In the genomic region with DNA sequence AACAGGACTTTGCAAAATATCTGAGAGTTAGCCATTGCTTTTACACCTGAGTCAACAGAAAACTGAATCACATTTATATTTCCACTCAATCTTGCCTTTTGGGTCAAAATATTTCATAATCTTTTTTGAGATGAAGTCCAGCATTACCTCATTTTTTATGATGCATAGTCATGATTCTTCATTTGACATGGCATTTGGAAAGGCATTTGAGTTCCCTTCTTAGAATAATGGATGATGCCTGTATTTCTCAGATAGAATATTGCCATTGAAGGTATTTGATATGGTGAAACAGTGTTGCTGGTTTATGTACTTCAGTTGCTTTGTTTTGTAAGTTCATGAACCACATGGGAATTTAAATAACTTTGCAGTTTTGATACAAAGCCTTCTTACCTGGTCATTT, we compare ENCODE assay signal across 24 cellular contexts.
DNase-seq lines count a peak whose midpoint lies in the region; ATAC-seq and TF ChIP-seq lines count a peak whose summit lies in the region.
"Had no signal": no experiment of that assay in that cellular context is flagged by ENCODE, and none has a peak within 500 bp of the region (broad histone marks: within the 10 kb centered on the region; RNA-seq: fewer than 3 reads in every experiment).

No MANE protein-coding gene starts in this region.

- H3K36me3 ChIP-seq in SK-N-SH (replicated peaks in 1 of 2; ENCODE audit: control insufficient read depth in 1 of 2, insufficient read depth in 2 of 2, low read length in 1 of 2) = peaks cover 0 to 6% of the 10 kb centered on the region in 2 experiments
- no peaks in the 10 kb centered on the region for H3K36me3 ChIP-seq in aorta (ENCODE audit: control insufficient read depth in 1 of 2, insufficient read depth in 2 of 2, low read length in 1 of 2)

- TF ChIP-seq CTCF in SK-N-SH (IDR thresholded peaks at IDR 0.05) (no peak), GM20000 (IDR thresholded peaks at IDR 0.05; ENCODE audit: extremely low read depth, missing control alignments) (no peak)

- H4K20me1 ChIP-seq in SK-N-SH (ENCODE audit: insufficient read depth) = no peaks in the 10 kb centered on the region

- DNase-seq in SK-N-SH (no peak), amniotic epithelial cell (ENCODE audit: low read depth) (peak; percentile 40), fibroblast of peridontal ligament (ENCODE audit: extremely low read depth) (peak; percentile 21), GM20000 (ENCODE audit: low spot score) (no peak), aorta (no peak)
- no peak for DNase-seq in activated naive CD4-positive, alpha-beta T cell treated with Interleukin-2 at 50 U/mL for 16 hours
- no peak for DNase-seq in effector CD4-positive, alpha-beta T cell
- DNase-seq: ACHN; C1 segment of cervical spinal cord; Calu3; CD8-positive, alpha-beta memory T cell; DMS153; IMR-90; NCI-H1694 treated with DMSO at 0.1 percent for 48 hours; NCI-H2081 treated with DMSO at 0.1 percent for 48 hours; NCI-H2171 treated with DMSO at 0.1 percent for 48 hours; NCI-H446; NCI-H526; OCI-M1; SHP77 had no signal

- H3K4me1 ChIP-seq in SK-N-SH (ENCODE audit: control insufficient read depth in 1 of 2, insufficient read depth in 2 of 2, low read depth in 1 of 2, low read length in 1 of 2) (no peaks in the 10 kb centered on the region), aorta (ENCODE audit: control insufficient read depth in 1 of 2, insufficient read depth in 2 of 2, low read length in 2 of 2) (no peaks in the 10 kb centered on the region)

- POLR2A ChIA-PET in SK-N-SH (lab: Yijun Ruan, JAX) = no interaction called here

- TF ChIP-seq RAD21 in SK-N-SH (IDR thresholded peaks at IDR 0.05; ENCODE audit: low read length) = no peak

- CTCF ChIA-PET in SK-N-SH (lab: Yijun Ruan, JAX) = no interaction called here

- H3K79me2 ChIP-seq in SK-N-SH (ENCODE audit: insufficient read depth) = no peaks in the 10 kb centered on the region

- peaks cover 9% of the 10 kb centered on the region for H3F3A ChIP-seq in SK-N-SH (replicated peaks; ENCODE audit: insufficient read depth)

- H3K9me3 ChIP-seq in SK-N-SH (no peaks in the 10 kb centered on the region), aorta (ENCODE audit: control insufficient read depth, low read length) (no peaks in the 10 kb centered on the region)

- no peak overlapping the region for H2AFZ ChIP-seq in SK-N-SH (ENCODE audit: low read depth)

- H3K27ac ChIP-seq in SK-N-SH (ENCODE audit: low read depth in 2 of 2, low read length in 1 of 2) (no peak overlapping the region), aorta (ENCODE audit: low read depth in 1 of 2, low read length in 2 of 2) (no peak overlapping the region)
- H3K27ac ChIP-seq: 22Rv1, KMS-11, SK-N-MC had no signal

- TF ChIP-seq EP300 in SK-N-SH (IDR thresholded peaks at IDR 0.05; ENCODE audit: borderline replicate concordance in 1 of 2, low read depth in 1 of 2, low read length in 1 of 2) = no peak

- H3K27me3 ChIP-seq in SK-N-SH (ENCODE audit: insufficient read depth) (no peaks in the 10 kb centered on the region), aorta (ENCODE audit: control insufficient read depth in 1 of 2, insufficient read depth in 2 of 2, low read length in 1 of 2) (no peaks in the 10 kb centered on the region)

- intact Hi-C loops in aorta (cut with DNase I) = no loop called here

- 0 out of 2 replicates have a peak, but pooled peaks cover 3% of the 10 kb centered on the region for H3K9me2 ChIP-seq in SK-N-SH

- ATAC-seq in SK-N-SH treated with all-trans-retinoic acid at 6 μM for 48 hours (no peak), aorta (ENCODE audit: low FRiP score) (no peak)

- no peak overlapping the region for H3K4me2 ChIP-seq in SK-N-SH
- H3K4me2 ChIP-seq: KMS-11 had no signal

- no peak overlapping the region for H3K4me3 ChIP-seq in SK-N-SH (ENCODE audit: low read depth in 2 of 2, low read length in 1 of 2)
- H3K4me3 ChIP-seq in aorta (ENCODE audit: low read length in 2 of 2) = no peak overlapping the region
- H3K4me3 ChIP-seq: SK-N-MC had no signal

- no peak overlapping the region for H3K9ac ChIP-seq in SK-N-SH
- H3K9ac ChIP-seq: KMS-11 had no signal

TF ChIP-seq in SK-N-SH treated with all-trans-retinoic acid at 6 μM for 48 hours, 23 proteins besides CTCF, POLR2A, EP300 and RAD21:
- TF ChIP-seq TOX (CRISPR knock-in tag; IDR thresholded peaks at IDR 0.05; ENCODE audit: borderline replicate concordance) (no peak), ISL1 (CRISPR knock-in tag; IDR thresholded peaks at IDR 0.05) (peak; percentile 56; the same call in 1 of the 2 replicates)

TF ChIP-seq in SK-N-SH, 30 proteins besides CTCF, POLR2A, EP300 and RAD21 (continues in another document):
- TF ChIP-seq SIN3A (IDR thresholded peaks at IDR 0.05; ENCODE audit: borderline replicate concordance, low read depth, low read length) (no peak), MXI1 (IDR thresholded peaks at IDR 0.05; ENCODE audit: low read depth, low read length) (no peak), POLR2AphosphoS5 (IDR thresholded peaks at IDR 0.05; ENCODE audit: low read depth, low read length) (no peak), FOSL2 (IDR thresholded peaks at IDR 0.05; ENCODE audit: borderline replicate concordance, low read depth) (no peak), RFX5 (IDR thresholded peaks at IDR 0.05; ENCODE audit: low read length) (no peak), RCOR1 (IDR thresholded peaks at IDR 0.05; ENCODE audit: low read length) (no peak), RXRA (IDR thresholded peaks at IDR 0.05; ENCODE audit: borderline replicate concordance, low read depth) (no peak), TAF1 (IDR thresholded peaks at IDR 0.05; ENCODE audit: borderline replicate concordance, low read depth, low read length) (no peak), ELF1 (IDR thresholded peaks at IDR 0.05) (no peak)
- TF ChIP-seq, protein P1, sequence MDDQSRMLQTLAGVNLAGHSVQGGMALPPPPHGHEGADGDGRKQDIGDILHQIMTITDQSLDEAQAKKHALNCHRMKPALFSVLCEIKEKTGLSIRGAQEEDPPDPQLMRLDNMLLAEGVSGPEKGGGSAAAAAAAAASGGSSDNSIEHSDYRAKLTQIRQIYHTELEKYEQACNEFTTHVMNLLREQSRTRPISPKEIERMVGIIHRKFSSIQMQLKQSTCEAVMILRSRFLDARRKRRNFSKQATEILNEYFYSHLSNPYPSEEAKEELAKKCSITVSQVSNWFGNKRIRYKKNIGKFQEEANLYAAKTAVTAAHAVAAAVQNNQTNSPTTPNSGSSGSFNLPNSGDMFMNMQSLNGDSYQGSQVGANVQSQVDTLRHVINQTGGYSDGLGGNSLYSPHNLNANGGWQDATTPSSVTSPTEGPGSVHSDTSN (IDR thresholded peaks at IDR 0.05) = no peak
- TF ChIP-seq, protein P2, sequence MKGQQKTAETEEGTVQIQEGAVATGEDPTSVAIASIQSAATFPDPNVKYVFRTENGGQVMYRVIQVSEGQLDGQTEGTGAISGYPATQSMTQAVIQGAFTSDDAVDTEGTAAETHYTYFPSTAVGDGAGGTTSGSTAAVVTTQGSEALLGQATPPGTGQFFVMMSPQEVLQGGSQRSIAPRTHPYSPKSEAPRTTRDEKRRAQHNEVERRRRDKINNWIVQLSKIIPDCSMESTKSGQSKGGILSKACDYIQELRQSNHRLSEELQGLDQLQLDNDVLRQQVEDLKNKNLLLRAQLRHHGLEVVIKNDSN (IDR thresholded peaks at IDR 0.05; ENCODE audit: borderline replicate concordance, low read depth) = no peak
- TF ChIP-seq, protein P3, sequence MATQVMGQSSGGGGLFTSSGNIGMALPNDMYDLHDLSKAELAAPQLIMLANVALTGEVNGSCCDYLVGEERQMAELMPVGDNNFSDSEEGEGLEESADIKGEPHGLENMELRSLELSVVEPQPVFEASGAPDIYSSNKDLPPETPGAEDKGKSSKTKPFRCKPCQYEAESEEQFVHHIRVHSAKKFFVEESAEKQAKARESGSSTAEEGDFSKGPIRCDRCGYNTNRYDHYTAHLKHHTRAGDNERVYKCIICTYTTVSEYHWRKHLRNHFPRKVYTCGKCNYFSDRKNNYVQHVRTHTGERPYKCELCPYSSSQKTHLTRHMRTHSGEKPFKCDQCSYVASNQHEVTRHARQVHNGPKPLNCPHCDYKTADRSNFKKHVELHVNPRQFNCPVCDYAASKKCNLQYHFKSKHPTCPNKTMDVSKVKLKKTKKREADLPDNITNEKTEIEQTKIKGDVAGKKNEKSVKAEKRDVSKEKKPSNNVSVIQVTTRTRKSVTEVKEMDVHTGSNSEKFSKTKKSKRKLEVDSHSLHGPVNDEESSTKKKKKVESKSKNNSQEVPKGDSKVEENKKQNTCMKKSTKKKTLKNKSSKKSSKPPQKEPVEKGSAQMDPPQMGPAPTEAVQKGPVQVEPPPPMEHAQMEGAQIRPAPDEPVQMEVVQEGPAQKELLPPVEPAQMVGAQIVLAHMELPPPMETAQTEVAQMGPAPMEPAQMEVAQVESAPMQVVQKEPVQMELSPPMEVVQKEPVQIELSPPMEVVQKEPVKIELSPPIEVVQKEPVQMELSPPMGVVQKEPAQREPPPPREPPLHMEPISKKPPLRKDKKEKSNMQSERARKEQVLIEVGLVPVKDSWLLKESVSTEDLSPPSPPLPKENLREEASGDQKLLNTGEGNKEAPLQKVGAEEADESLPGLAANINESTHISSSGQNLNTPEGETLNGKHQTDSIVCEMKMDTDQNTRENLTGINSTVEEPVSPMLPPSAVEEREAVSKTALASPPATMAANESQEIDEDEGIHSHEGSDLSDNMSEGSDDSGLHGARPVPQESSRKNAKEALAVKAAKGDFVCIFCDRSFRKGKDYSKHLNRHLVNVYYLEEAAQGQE (IDR thresholded peaks at IDR 0.05; ENCODE audit: low read depth, low read length) = no peak
- TF ChIP-seq, protein P4, sequence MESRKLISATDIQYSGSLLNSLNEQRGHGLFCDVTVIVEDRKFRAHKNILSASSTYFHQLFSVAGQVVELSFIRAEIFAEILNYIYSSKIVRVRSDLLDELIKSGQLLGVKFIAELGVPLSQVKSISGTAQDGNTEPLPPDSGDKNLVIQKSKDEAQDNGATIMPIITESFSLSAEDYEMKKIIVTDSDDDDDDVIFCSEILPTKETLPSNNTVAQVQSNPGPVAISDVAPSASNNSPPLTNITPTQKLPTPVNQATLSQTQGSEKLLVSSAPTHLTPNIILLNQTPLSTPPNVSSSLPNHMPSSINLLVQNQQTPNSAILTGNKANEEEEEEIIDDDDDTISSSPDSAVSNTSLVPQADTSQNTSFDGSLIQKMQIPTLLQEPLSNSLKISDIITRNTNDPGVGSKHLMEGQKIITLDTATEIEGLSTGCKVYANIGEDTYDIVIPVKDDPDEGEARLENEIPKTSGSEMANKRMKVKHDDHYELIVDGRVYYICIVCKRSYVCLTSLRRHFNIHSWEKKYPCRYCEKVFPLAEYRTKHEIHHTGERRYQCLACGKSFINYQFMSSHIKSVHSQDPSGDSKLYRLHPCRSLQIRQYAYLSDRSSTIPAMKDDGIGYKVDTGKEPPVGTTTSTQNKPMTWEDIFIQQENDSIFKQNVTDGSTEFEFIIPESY (IDR thresholded peaks at IDR 0.05; ENCODE audit: borderline replicate concordance, low read depth) = no peak

Comparison
In these comparisons a context has a peak if more than half of its experiments do, and no peak if none do; other contexts are left out.
1. DNase-seq: peak in amniotic epithelial cell (single experiment) and fibroblast of peridontal ligament (single experiment); none in SK-N-SH (single experiment), activated naive CD4-positive, alpha-beta T cell treated with Interleukin-2 at 50 U/mL for 16 hours (single experiment), GM20000 (single experiment), effector CD4-positive, alpha-beta T cell (single experiment) and aorta (0 of 2).